In genomic region chr9:93094294-93095204, GRCh38 we compare ENCODE assay signal across 8 cellular contexts. TPM values are rescaled to one million over a fixed set of nuclear protein-coding genes. Genes with fewer than 3 reads are reported as not detected.
DNase-seq lines count a peak whose midpoint lies in the region; ATAC-seq and TF ChIP-seq lines count a peak whose summit lies in the region.

No MANE protein-coding gene starts in this region.

- H3K4me1 ChIP-seq in colonic mucosa (peaks cover 12% of the 10 kb centered on the region), thymus (ENCODE audit: control insufficient read depth, insufficient read depth, low read length) (peaks cover 26% of the 10 kb centered on the region)

- no peak for TF ChIP-seq CTCF in colonic mucosa (IDR thresholded peaks at IDR 0.05)

- DNase-seq in DMS 273 (lab: John Stamatoyannopoulos, UW; ENCODE audit: unreplicated experiment) (peak; percentile 48), DMS 273 treated with DMSO at 0.1 percent for 48 hours (lab: John Stamatoyannopoulos, UW) (no peak), OCI-M1 (lab: John Stamatoyannopoulos, UW) (peak; percentile 26), colonic mucosa (peak; percentile 67), medulla oblongata (ENCODE audit: extremely low spot score) (peak; percentile 79)

- no peaks in the 10 kb centered on the region for H3K27me3 ChIP-seq in colonic mucosa
- H3K27me3 ChIP-seq in thymus (ENCODE audit: control insufficient read depth, insufficient read depth) = no peaks in the 10 kb centered on the region

- no peaks in the 10 kb centered on the region for H3K36me3 ChIP-seq in colonic mucosa
- no peaks in the 10 kb centered on the region for H3K36me3 ChIP-seq in thymus (ENCODE audit: control insufficient read depth, insufficient read depth)

- intact Hi-C loops in colonic mucosa (cut with DNase I) = no loop called here

- H3K4me3 ChIP-seq in colonic mucosa = peak overlapping the region; percentile 16
- H3K4me3 ChIP-seq in thymus (ENCODE audit: low read length) = peak overlapping the region; percentile 62

- peak overlapping the region; percentile 72 to 94 for H3K9ac ChIP-seq in colonic mucosa (ENCODE audit: low read depth in 2 of 2, low read length in 2 of 2)

- WGBS in thymus = 61% methylated on average over 13 of the region's 13 CpGs

- no peaks in the 10 kb centered on the region for H3K9me3 ChIP-seq in colonic mucosa
- H3K9me3 ChIP-seq in thymus (ENCODE audit: control insufficient read depth) = no peaks in the 10 kb centered on the region

- ATAC-seq in HG02571 (IDR thresholded peaks at IDR 0.05; ENCODE audit: unreplicated experiment) (no peak), GM19455 (IDR thresholded peaks at IDR 0.05; ENCODE audit: unreplicated experiment) (no peak)

- H3K27ac ChIP-seq in colonic mucosa (peak overlapping the region; percentile 95), thymus (ENCODE audit: low read depth) (peak overlapping the region; percentile 95)

RNA-seq across cellular contexts. Expression of gene CARD19, which starts 1.5 kb away (rescaled TPM):
- 10 to 100 TPM; 48.6 to 56.3 TPM for total RNA-seq in colonic mucosa
- polyA plus RNA-seq in thymus = 24.8 TPM

RNA-seq across cellular contexts. Expression of gene SUSD3, which starts 36.0 kb away (rescaled TPM):
- total RNA-seq in colonic mucosa = 1 to 10 TPM; 1.6 to 2.2 TPM
- polyA plus RNA-seq in thymus = 31.0 TPM

RNA-seq across cellular contexts. Expression of gene NINJ1, which starts 39.5 kb away (rescaled TPM):
- total RNA-seq in colonic mucosa = 10 to 100 TPM; 24.5 to 29.4 TPM
- polyA plus RNA-seq in thymus = 39.4 TPM
